ENCODE assay signal across 10 cellular contexts in genomic region chr1:72397786-72398185, GRCh38.
DNase-seq lines count a peak whose midpoint lies in the region; ATAC-seq and TF ChIP-seq lines count a peak whose summit lies in the region.
"Had no signal": no experiment of that assay in that cellular context is flagged by ENCODE, and none has a peak within 500 bp of the region (broad histone marks: within the 10 kb centered on the region; RNA-seq: fewer than 3 reads in every experiment).

No MANE protein-coding gene starts in this region.

- CTCF ChIA-PET in AG04450 (lab: Charles Lee) = no interaction called here
- CTCF ChIA-PET in activated CD8-positive, alpha-beta T cell treated with anti-CD3 and anti-CD28 coated beads, Interleukin-2, amount 10 ng/mL, durations not matched to agents 7 days and 5 days (lab: Charles Lee) = no interaction called here

- no peak overlapping the region for H3K4me3 Mint-ChIP-seq in stimulated activated effector memory CD8-positive, alpha-beta T cell treated with anti-CD3 and anti-CD28 coated beads, Interleukin-12 subunit alpha, Interleukin-12 subunit beta, amount 100 ng/mL, for 72 hours
- H3K4me3 Mint-ChIP-seq in activated CD8-positive, alpha-beta T cell treated with anti-CD3 and anti-CD28 coated beads, Interleukin-2, amount 10 ng/mL, durations not matched to agents 7 days and 5 days = no peak overlapping the region
- H3K4me3 Mint-ChIP-seq: activated naive CD8-positive, alpha-beta T cell had no signal

- H3K27me3 Mint-ChIP-seq in activated CD8-positive, alpha-beta T cell treated with anti-CD3 and anti-CD28 coated beads, Interleukin-2, amount 10 ng/mL, durations not matched to agents 7 days and 5 days (ENCODE audit: low read depth) = no peaks in the 10 kb centered on the region
- H3K27me3 Mint-ChIP-seq: activated naive CD8-positive, alpha-beta T cell had no signal

- H3K27ac ChIP-seq in AG04450 (ENCODE audit: low read depth, low read length) = no peak overlapping the region

- H3K9me3 ChIP-seq in AG04450 (ENCODE audit: control insufficient read depth, insufficient read depth, low read length) = no peaks in the 10 kb centered on the region

- no peak overlapping the region for H3K4me3 ChIP-seq in AG04450 (ENCODE audit: low read depth, low read length)
- H3K4me3 ChIP-seq in fibroblast of pulmonary artery (replicated peaks; ENCODE audit: low read depth, low read length) = no peak overlapping the region

- TF ChIP-seq CTCF in AG04450 (IDR thresholded peaks at IDR 0.05; ENCODE audit: low read depth, low read length) (no peak), fibroblast of pulmonary artery (IDR thresholded peaks at IDR 0.05; ENCODE audit: low read length, missing control alignments) (no peak)

- no peaks in the 10 kb centered on the region for H3K4me1 Mint-ChIP-seq in stimulated activated effector memory CD8-positive, alpha-beta T cell treated with anti-CD3 and anti-CD28 coated beads, Interleukin-12 subunit alpha, Interleukin-12 subunit beta, amount 100 ng/mL, for 72 hours
- peaks cover 4% of the 10 kb centered on the region for H3K4me1 Mint-ChIP-seq in activated CD8-positive, alpha-beta T cell treated with anti-CD3 and anti-CD28 coated beads, Interleukin-2, amount 10 ng/mL, durations not matched to agents 7 days and 5 days (ENCODE audit: low read depth)

- POLR2A ChIA-PET in AG04450 (lab: Yijun Ruan, JAX) = interaction anchor here (1.1 kb wide), 1 partner anchor 113 kb away, joined by 4 read pairs; no protein-coding TSS in a partner anchor
- POLR2A ChIA-PET in activated CD8-positive, alpha-beta T cell treated with anti-CD3 and anti-CD28 coated beads, Interleukin-2, amount 10 ng/mL, durations not matched to agents 7 days and 5 days (lab: Charles Lee) = interaction anchor here (0.6 kb wide), 1 partner anchor 130 kb away, joined by 3 read pairs; no protein-coding TSS in a partner anchor

- peaks cover 12% of the 10 kb centered on the region for H3K9me3 Mint-ChIP-seq in stimulated activated effector memory CD8-positive, alpha-beta T cell treated with anti-CD3 and anti-CD28 coated beads, Interleukin-12 subunit alpha, Interleukin-12 subunit beta, amount 100 ng/mL, for 72 hours
- H3K9me3 Mint-ChIP-seq in activated CD8-positive, alpha-beta T cell treated with anti-CD3 and anti-CD28 coated beads, Interleukin-2, amount 10 ng/mL, durations not matched to agents 7 days and 5 days (ENCODE audit: insufficient read depth) = no peaks in the 10 kb centered on the region

- ATAC-seq in GM19395 (IDR thresholded peaks at IDR 0.05; ENCODE audit: unreplicated experiment) = no peak
- no peak for ATAC-seq in stimulated activated effector memory CD8-positive, alpha-beta T cell treated with anti-CD3 and anti-CD28 coated beads, Interleukin-12 subunit alpha, Interleukin-12 subunit beta, amount 100 ng/mL, for 72 hours
- no peak for ATAC-seq in activated CD8-positive, alpha-beta T cell treated with anti-CD3 and anti-CD28 coated beads, Interleukin-2, amount 10 ng/mL, durations not matched to agents 7 days and 5 days

- no peak overlapping the region for H3K27ac Mint-ChIP-seq in stimulated activated effector memory CD8-positive, alpha-beta T cell treated with anti-CD3 and anti-CD28 coated beads, Interleukin-12 subunit alpha, Interleukin-12 subunit beta, amount 100 ng/mL, for 72 hours
- H3K27ac Mint-ChIP-seq in activated CD8-positive, alpha-beta T cell treated with anti-CD3 and anti-CD28 coated beads, Interleukin-2, amount 10 ng/mL, durations not matched to agents 7 days and 5 days = no peak overlapping the region
- H3K27ac Mint-ChIP-seq: activated naive CD8-positive, alpha-beta T cell had no signal

- H3K27me3 ChIP-seq in AG04450 (ENCODE audit: control insufficient read depth, insufficient read depth, low read length) = no peaks in the 10 kb centered on the region

- no peaks in the 10 kb centered on the region for H3K36me3 Mint-ChIP-seq in stimulated activated effector memory CD8-positive, alpha-beta T cell treated with anti-CD3 and anti-CD28 coated beads, Interleukin-12 subunit alpha, Interleukin-12 subunit beta, amount 100 ng/mL, for 72 hours
- no peaks in the 10 kb centered on the region for H3K36me3 Mint-ChIP-seq in activated CD8-positive, alpha-beta T cell treated with anti-CD3 and anti-CD28 coated beads, Interleukin-2, amount 10 ng/mL, durations not matched to agents 7 days and 5 days (ENCODE audit: low read depth)
- H3K36me3 Mint-ChIP-seq: activated naive CD8-positive, alpha-beta T cell had no signal

- peak; percentile 41 for DNase-seq in AG04450 (ENCODE audit: low read depth, low spot score)
- DNase-seq in GM04504 (ENCODE audit: low read depth) = peak; percentile 56
- DNase-seq in OCI-M1 (lab: John Stamatoyannopoulos, UW) = peak; percentile 50
- DNase-seq in fibroblast of pulmonary artery (ENCODE audit: low read depth) = peak; percentile 84
- no peak for DNase-seq in effector CD8-positive, alpha-beta T cell (lab: John Stamatoyannopoulos, UW)
- DNase-seq in stimulated activated effector memory CD8-positive, alpha-beta T cell treated with anti-CD3 and anti-CD28 coated beads, Interleukin-12 subunit alpha, Interleukin-12 subunit beta, amount 100 ng/mL, for 72 hours (ENCODE audit: low spot score in 2 of 2) = no peak
- no peak for DNase-seq in activated CD8-positive, alpha-beta T cell treated with anti-CD3 and anti-CD28 coated beads, Interleukin-2, amount 10 ng/mL, durations not matched to agents 7 days and 5 days
- DNase-seq: glutamatergic neuron had no signal

Comparison
In these comparisons a context has a peak if more than half of its experiments do, and no peak if none do; other contexts are left out.
1. DNase-seq: peak in AG04450 (single experiment), GM04504 (single experiment), OCI-M1 (single experiment) and fibroblast of pulmonary artery (single experiment); none in effector CD8-positive, alpha-beta T cell (single experiment), stimulated activated effector memory CD8-positive, alpha-beta T cell treated with anti-CD3 and anti-CD28 coated beads, Interleukin-12 subunit alpha, Interleukin-12 subunit beta, amount 100 ng/mL, for 72 hours (0 of 2) and activated CD8-positive, alpha-beta T cell treated with anti-CD3 and anti-CD28 coated beads, Interleukin-2, amount 10 ng/mL, durations not matched to agents 7 days and 5 days (single experiment).